15 cellular contexts compared by ENCODE assay signal in the genomic region with DNA sequence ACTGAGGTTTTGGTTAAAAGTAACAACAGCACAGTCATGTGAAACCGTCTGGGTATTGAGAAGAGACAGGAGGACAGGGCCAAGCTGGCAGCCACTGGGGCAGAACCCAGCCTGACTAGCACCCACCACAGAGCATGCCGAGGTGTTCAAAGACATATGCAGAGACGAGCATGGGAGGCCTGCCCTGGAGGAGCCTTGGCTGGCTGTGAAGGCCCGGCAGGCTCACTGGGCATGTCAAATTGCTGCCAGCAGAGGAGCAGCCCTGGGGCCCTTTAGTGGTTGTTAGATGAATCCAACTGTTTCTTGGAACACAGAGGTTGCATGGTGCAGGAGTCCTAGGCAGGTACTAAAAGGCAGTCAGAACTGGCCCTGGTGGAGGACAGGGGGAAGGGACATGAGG. TPM values are rescaled to one million over a fixed set of nuclear protein-coding genes. Genes with fewer than 3 reads are reported as not detected.
DNase-seq lines count a peak whose midpoint lies in the region; ATAC-seq and TF ChIP-seq lines count a peak whose summit lies in the region.
"Had no signal": no experiment of that assay in that cellular context is flagged by ENCODE, and none has a peak within 500 bp of the region (broad histone marks: within the 10 kb centered on the region; RNA-seq: fewer than 3 reads in every experiment).

No MANE protein-coding gene starts in this region.

- H3K27me3 Mint-ChIP-seq in endodermal cell (ENCODE audit: insufficient read depth) (no peaks in the 10 kb centered on the region), neural progenitor cell (ENCODE audit: insufficient read depth, low read depth) (peaks cover 2% of the 10 kb centered on the region)

- no peaks in the 10 kb centered on the region for H3K4me1 Mint-ChIP-seq in endodermal cell
- peaks cover 11% of the 10 kb centered on the region for H3K4me1 Mint-ChIP-seq in neural progenitor cell

- H3K4me3 Mint-ChIP-seq in endodermal cell = no peak overlapping the region
- no peak overlapping the region for H3K4me3 Mint-ChIP-seq in neural progenitor cell
- H3K4me3 Mint-ChIP-seq: CD4-positive, CD25-positive, alpha-beta regulatory T cell had no signal

- WGBS in endodermal cell (ENCODE audit: insufficient coverage in 1 of 2, insufficient read length in 1 of 2), 2 experiments = 92% methylated on average over 4 of the region's 4 CpGs; no CpG with 5 or more reads in 1 of the 2 experiments

- no peak overlapping the region for H2AFZ ChIP-seq in neural progenitor cell (replicated peaks)
- H2AFZ ChIP-seq: GM23248 had no signal

- no peaks in the 10 kb centered on the region for H3K4me1 ChIP-seq in endodermal cell (ENCODE audit: control insufficient read depth, insufficient read depth, low read length)
- no peaks in the 10 kb centered on the region for H3K4me1 ChIP-seq in neural progenitor cell

- no peaks in the 10 kb centered on the region for H3K9me3 Mint-ChIP-seq in endodermal cell
- peaks cover 3% of the 10 kb centered on the region for H3K9me3 Mint-ChIP-seq in neural progenitor cell

- H3K27ac Mint-ChIP-seq in endodermal cell (no peak overlapping the region), neural progenitor cell (peak overlapping the region; percentile 15)
- H3K27ac Mint-ChIP-seq: CD4-positive, CD25-positive, alpha-beta regulatory T cell had no signal

- no peak for ATAC-seq in GM19463 (IDR thresholded peaks at IDR 0.05; ENCODE audit: unreplicated experiment)

- no peaks in the 10 kb centered on the region for H3K79me2 ChIP-seq in neural progenitor cell (ENCODE audit: low read depth)

- no peak overlapping the region for H3K4me3 ChIP-seq in endodermal cell (ENCODE audit: low read length)
- no peak overlapping the region for H3K4me3 ChIP-seq in neural progenitor cell
- H3K4me3 ChIP-seq: BLaER1 treated with 17β-estradiol and CSF1 and Interleukin-3, amounts not matched to agents 10 nM and 100 nM; GM23248 had no signal

- H3K9me3 ChIP-seq in endodermal cell (ENCODE audit: control insufficient read depth, low read length) (no peaks in the 10 kb centered on the region), neural progenitor cell (ENCODE audit: low read depth) (no peaks in the 10 kb centered on the region)
- H3K9me3 ChIP-seq: BLaER1 treated with 17β-estradiol and CSF1 and Interleukin-3, amounts not matched to agents 10 nM and 100 nM had no signal

- no peaks in the 10 kb centered on the region for H4K20me1 ChIP-seq in neural progenitor cell (ENCODE audit: low read depth)
- H4K20me1 ChIP-seq: BLaER1 treated with 17β-estradiol and CSF1 and Interleukin-3, amounts not matched to agents 10 nM and 100 nM had no signal

- TF ChIP-seq CTCF in endodermal cell (conservative IDR thresholded peaks at IDR 0.05) (peak; percentile 36), neural progenitor cell (IDR thresholded peaks at IDR 0.05) (no peak)

- H3K27me3 ChIP-seq in endodermal cell (ENCODE audit: control insufficient read depth, insufficient read depth, low read length, poor library complexity, severe bottlenecking) = no peaks in the 10 kb centered on the region
- no peaks in the 10 kb centered on the region for H3K27me3 ChIP-seq in neural progenitor cell
- H3K27me3 ChIP-seq: BLaER1 treated with 17β-estradiol and CSF1 and Interleukin-3, amounts not matched to agents 10 nM and 100 nM had no signal

- no peak overlapping the region for H3K9ac ChIP-seq in endodermal cell (ENCODE audit: extremely low read depth, low read length, poor library complexity, severe bottlenecking)
- no peak overlapping the region for H3K9ac ChIP-seq in neural progenitor cell
- H3K9ac ChIP-seq: BLaER1 treated with 17β-estradiol and CSF1 and Interleukin-3, amounts not matched to agents 10 nM and 100 nM; GM23248 had no signal

- H3K36me3 Mint-ChIP-seq in endodermal cell (ENCODE audit: low read depth) (no peaks in the 10 kb centered on the region), neural progenitor cell (peaks cover 1% of the 10 kb centered on the region)
- H3K36me3 Mint-ChIP-seq: CD4-positive, CD25-positive, alpha-beta regulatory T cell had no signal

- no peak overlapping the region for H3K27ac ChIP-seq in endodermal cell (ENCODE audit: low read depth, low read length)
- no peak overlapping the region for H3K27ac ChIP-seq in neural progenitor cell
- H3K27ac ChIP-seq: BLaER1 treated with 17β-estradiol and CSF1 and Interleukin-3, amounts not matched to agents 10 nM and 100 nM; GM23248 had no signal

- H3K36me3 ChIP-seq in endodermal cell (ENCODE audit: control insufficient read depth, insufficient read depth, low read length) (no peaks in the 10 kb centered on the region), neural progenitor cell (no peaks in the 10 kb centered on the region)
- H3K36me3 ChIP-seq: BLaER1 treated with 17β-estradiol and CSF1 and Interleukin-3, amounts not matched to agents 10 nM and 100 nM had no signal

- DNase-seq in activated effector memory CD4-positive, alpha-beta T cell treated with anti-CD3 and anti-CD28 coated beads, Interleukin-2, amount 50 U/mL, for 16 hours = peak; percentile 39
- no peak for DNase-seq in activated effector memory CD4-positive, alpha-beta T cell treated with Interleukin-2 at 50 U/mL for 16 hours
- DNase-seq in endodermal cell = no peak
- no peak for DNase-seq in neural progenitor cell (ENCODE audit: low spot score)
- no peak for DNase-seq in stimulated activated CD4-positive, alpha-beta T cell treated with anti-CD3 and anti-CD28 coated beads, Interleukin-15, amount 100 ng/mL, for 24 hours
- DNase-seq in T-helper 2 cell = no peak
- DNase-seq: 8988T; AML-193; CD4-positive, CD25-positive, alpha-beta regulatory T cell; DMS53; GF-D8; GM23248; H7 had no signal

- H3F3A ChIP-seq in neural progenitor cell (ENCODE audit: low read depth) = no peaks in the 10 kb centered on the region

- no peak overlapping the region for H3K4me2 ChIP-seq in neural progenitor cell
- H3K4me2 ChIP-seq: BLaER1 treated with 17β-estradiol and CSF1 and Interleukin-3, amounts not matched to agents 10 nM and 100 nM had no signal

RNA-seq across cellular contexts. Expression of a gene that starts 5.0 kb away (rescaled TPM):
- total RNA-seq in endodermal cell (not detected), neural progenitor cell (ENCODE audit: low replicate concordance) (0.19 TPM in 1 of 2 replicates, not detected in the other)
- polyA plus RNA-seq in endodermal cell (2013, experiment 1 of 2) = not detected
- polyA plus RNA-seq in endodermal cell (2013, experiment 2 of 2) = not detected
- total RNA-seq: CD4-positive, CD25-positive, alpha-beta regulatory T cell; GM23248; H7 had no signal
- polyA plus RNA-seq: CD4-positive, CD25-positive, alpha-beta regulatory T cell; GM23248 had no signal

RNA-seq across cellular contexts. Expression of a gene that starts 17.3 kb away (rescaled TPM):
- not detected for total RNA-seq in endodermal cell
- 12.8 TPM for polyA plus RNA-seq in endodermal cell (2013, experiment 1 of 2)
- 8.9 TPM for polyA plus RNA-seq in endodermal cell (2013, experiment 2 of 2)
- 0.28 and 1.6 TPM in 2 replicates for total RNA-seq in neural progenitor cell (ENCODE audit: low replicate concordance)
- total RNA-seq: CD4-positive, CD25-positive, alpha-beta regulatory T cell; H7 had no signal
- polyA plus RNA-seq: CD4-positive, CD25-positive, alpha-beta regulatory T cell had no signal

RNA-seq across cellular contexts. Expression of a gene that starts 30.9 kb away (rescaled TPM):
- total RNA-seq in endodermal cell (not detected), neural progenitor cell (ENCODE audit: low replicate concordance) (not detected in 2 replicates)
- polyA plus RNA-seq in endodermal cell (2013, experiment 1 of 2) = not detected
- not detected for polyA plus RNA-seq in endodermal cell (2013, experiment 2 of 2)
- total RNA-seq: CD4-positive, CD25-positive, alpha-beta regulatory T cell; GM23248; H7 had no signal
- polyA plus RNA-seq: CD4-positive, CD25-positive, alpha-beta regulatory T cell; GM23248 had no signal
